ENCODE assay signal across 11 cellular contexts in genomic region chr14:69592923-69593677, GRCh38. TPM values are rescaled to one million over a fixed set of nuclear protein-coding genes. Genes with fewer than 3 reads are reported as not detected.
DNase-seq lines count a peak whose midpoint lies in the region; ATAC-seq and TF ChIP-seq lines count a peak whose summit lies in the region.
"Had no signal": no experiment of that assay in that cellular context is flagged by ENCODE, and none has a peak within 500 bp of the region (broad histone marks: within the 10 kb centered on the region; RNA-seq: fewer than 3 reads in every experiment).

No MANE protein-coding gene starts in this region.

- in situ Hi-C loops in GM13976 (cut with MboI; ENCODE audit: low sequenced_read_pairs, unreplicated experiment) (loop anchor here (25.0 kb wide), 1 partner anchor 419 kb away; no protein-coding TSS in a partner anchor), SK-MEL-5 (cut with HindIII; ENCODE audit: low pct_unique_long_range_greater_than_20kb, low sequenced_read_pairs) (no loop called here)

- no peaks in the 10 kb centered on the region for H3K9me3 Mint-ChIP-seq in stimulated activated effector memory CD8-positive, alpha-beta T cell treated with anti-CD3 and anti-CD28 coated beads, Interleukin-12 subunit alpha, Interleukin-12 subunit beta, amount 100 ng/mL, for 72 hours
- H3K9me3 Mint-ChIP-seq: activated CD4-positive, alpha-beta memory T cell treated with anti-CD3 and anti-CD28 coated beads for 36 hours had no signal

- intact Hi-C loops in Right ventricle myocardium inferior (cut with DNase I): no loop called here

- H3K4me1 Mint-ChIP-seq in stimulated activated effector memory CD8-positive, alpha-beta T cell treated with anti-CD3 and anti-CD28 coated beads, Interleukin-12 subunit alpha, Interleukin-12 subunit beta, amount 100 ng/mL, for 72 hours: peaks cover 9% of the 10 kb centered on the region

- H3K27ac Mint-ChIP-seq in stimulated activated effector memory CD8-positive, alpha-beta T cell treated with anti-CD3 and anti-CD28 coated beads, Interleukin-12 subunit alpha, Interleukin-12 subunit beta, amount 100 ng/mL, for 72 hours: peak overlapping the region; percentile 21
- H3K27ac Mint-ChIP-seq: activated CD4-positive, alpha-beta memory T cell treated with anti-CD3 and anti-CD28 coated beads for 36 hours had no signal

- H3K4me3 Mint-ChIP-seq in stimulated activated effector memory CD8-positive, alpha-beta T cell treated with anti-CD3 and anti-CD28 coated beads, Interleukin-12 subunit alpha, Interleukin-12 subunit beta, amount 100 ng/mL, for 72 hours: no peak overlapping the region
- H3K4me3 Mint-ChIP-seq: activated CD4-positive, alpha-beta memory T cell treated with anti-CD3 and anti-CD28 coated beads for 36 hours had no signal

- TF ChIP-seq CTCF in GM13976 (IDR thresholded peaks at IDR 0.05; ENCODE audit: borderline replicate concordance, control extremely low read depth, extremely low read depth, insufficient read depth, missing control alignments): no peak

- peak; percentile 40 for DNase-seq in GM13976 (ENCODE audit: low spot score)
- DNase-seq in SK-MEL-5 (ENCODE audit: low read depth, low spot score): peak; percentile 27
- no peak for DNase-seq in Right ventricle myocardium inferior (ENCODE audit: missing footprints)
- no peak for DNase-seq in stimulated activated effector memory CD8-positive, alpha-beta T cell treated with anti-CD3 and anti-CD28 coated beads, Interleukin-12 subunit alpha, Interleukin-12 subunit beta, amount 100 ng/mL, for 72 hours (ENCODE audit: low spot score in 2 of 2)
- DNase-seq in NCI-H748 (lab: John Stamatoyannopoulos, UW; ENCODE audit: unreplicated experiment): no peak
- no peak for DNase-seq in activated CD4-positive, CD25-positive, alpha-beta regulatory T cell treated with anti-CD3 and anti-CD28 coated beads, Interleukin-2, amount 50 U/mL, for 72 hours
- DNase-seq: activated CD4-positive, alpha-beta memory T cell treated with anti-CD3 and anti-CD28 coated beads for 36 hours; mesendoderm; NCI-H226 had no signal

- no peaks in the 10 kb centered on the region for H3K36me3 Mint-ChIP-seq in stimulated activated effector memory CD8-positive, alpha-beta T cell treated with anti-CD3 and anti-CD28 coated beads, Interleukin-12 subunit alpha, Interleukin-12 subunit beta, amount 100 ng/mL, for 72 hours
- H3K36me3 Mint-ChIP-seq: activated CD4-positive, alpha-beta memory T cell treated with anti-CD3 and anti-CD28 coated beads for 36 hours had no signal

- peak; percentile 77 for ATAC-seq in Right ventricle myocardium inferior
- ATAC-seq in stimulated activated effector memory CD8-positive, alpha-beta T cell treated with anti-CD3 and anti-CD28 coated beads, Interleukin-12 subunit alpha, Interleukin-12 subunit beta, amount 100 ng/mL, for 72 hours: no peak
- no peak for ATAC-seq in HG02973 (IDR thresholded peaks at IDR 0.05; ENCODE audit: unreplicated experiment)
- no peak; the same call in 1 of the 3 replicates for ATAC-seq in SK-N-SH treated with all-trans-retinoic acid at 6 μM for 48 hours

TF ChIP-seq in SK-N-SH treated with all-trans-retinoic acid at 6 μM for 48 hours, 23 proteins besides CTCF, POLR2A, EP300 and RAD21:
- TF ChIP-seq GLIS3 (CRISPR knock-in tag; IDR thresholded peaks at IDR 0.05) (no peak), RARB (CRISPR knock-in tag; IDR thresholded peaks at IDR 0.05) (no peak)

RNA-seq across cellular contexts. Expression of gene SUSD6, which starts 18.3 kb away (rescaled TPM):
- 3.0 and 3.5 TPM in 2 replicates for total RNA-seq in SK-MEL-5 (2014; rRNA removed; shearing (Covaris generic))
- 8.5 and 10.1 TPM in 2 replicates for polyA plus RNA-seq in SK-MEL-5 (2015; cell fraction: cytosol; rRNA removed)
- polyA plus RNA-seq in SK-MEL-5 (2015; cell fraction: nucleus; rRNA removed): 14.7 and 20.7 TPM in 2 replicates
- 22.4 TPM for total RNA-seq in Right ventricle myocardium inferior

RNA-seq across cellular contexts. Expression of gene CCDC177, which starts 18.4 kb away (rescaled TPM):
- 0.05 and 0.16 TPM in 2 replicates for total RNA-seq in SK-MEL-5 (2014; rRNA removed; shearing (Covaris generic))
- 0.01 and 0.22 TPM in 2 replicates for polyA plus RNA-seq in SK-MEL-5 (2015; cell fraction: cytosol; rRNA removed)
- not detected in 2 replicates for polyA plus RNA-seq in SK-MEL-5 (2015; cell fraction: nucleus; rRNA removed)
- not detected for total RNA-seq in Right ventricle myocardium inferior
- total RNA-seq: activated CD4-positive, alpha-beta memory T cell treated with anti-CD3 and anti-CD28 coated beads for 36 hours had no signal

Comparison
In these comparisons a context has a peak if more than half of its experiments do, and no peak if none do; other contexts are left out.
1. DNase-seq: peak in GM13976 (single experiment) and SK-MEL-5 (single experiment); none in Right ventricle myocardium inferior (single experiment), stimulated activated effector memory CD8-positive, alpha-beta T cell treated with anti-CD3 and anti-CD28 coated beads, Interleukin-12 subunit alpha, Interleukin-12 subunit beta, amount 100 ng/mL, for 72 hours (0 of 2), NCI-H748 (single experiment) and activated CD4-positive, CD25-positive, alpha-beta regulatory T cell treated with anti-CD3 and anti-CD28 coated beads, Interleukin-2, amount 50 U/mL, for 72 hours (single experiment).